Comparison of ENCODE assay signal across 9 cellular contexts in the genomic region with DNA sequence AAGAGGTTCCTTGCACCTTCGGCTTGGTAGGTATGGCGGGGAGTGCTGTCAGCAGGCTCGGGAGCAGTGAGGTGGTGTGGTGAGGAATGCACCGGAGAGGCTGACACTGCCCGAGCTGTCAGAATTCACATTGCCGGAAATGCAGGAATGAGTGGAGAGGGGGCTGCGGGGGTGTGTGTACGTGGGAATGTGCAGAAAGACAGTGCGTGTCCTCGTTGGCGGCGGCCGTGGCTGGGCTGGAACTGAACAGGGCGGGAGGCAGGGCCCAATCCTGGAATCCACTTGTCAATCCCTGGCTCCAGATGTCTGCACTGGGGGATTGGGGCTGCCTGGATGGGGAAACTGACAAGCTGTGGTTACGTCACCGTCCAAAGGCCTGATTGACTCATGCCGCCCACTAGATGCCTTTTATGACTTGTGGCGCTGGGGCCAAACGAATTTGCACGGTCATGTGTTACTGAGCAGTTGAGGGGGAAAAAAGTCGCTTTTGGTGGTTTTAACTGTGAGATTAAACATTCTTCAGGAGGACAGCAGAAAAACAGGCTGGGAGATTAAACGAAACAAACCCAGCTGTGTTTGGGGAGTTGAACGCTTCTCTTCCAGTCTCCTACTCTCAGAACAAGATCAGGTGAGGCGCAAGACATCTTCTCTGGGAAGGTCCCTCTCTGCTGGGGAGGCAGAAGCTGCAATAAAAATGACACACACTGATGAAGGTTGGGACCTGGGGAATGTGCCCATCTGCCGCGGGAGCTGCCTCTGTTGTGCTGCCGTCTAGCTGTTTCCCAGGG.
DNase-seq lines count a peak whose midpoint lies in the region; ATAC-seq and TF ChIP-seq lines count a peak whose summit lies in the region.
"Had no signal": no experiment of that assay in that cellular context is flagged by ENCODE, and none has a peak within 500 bp of the region (broad histone marks: within the 10 kb centered on the region; RNA-seq: fewer than 3 reads in every experiment).

No MANE protein-coding gene starts in this region.

- peak overlapping the region; percentile 25 to 38 for H3K27ac ChIP-seq in uterus
- no peak overlapping the region for H3K27ac ChIP-seq in CD4-positive, alpha-beta memory T cell (ENCODE audit: low read depth, low read length)

- H3K36me3 ChIP-seq in uterus = no peaks in the 10 kb centered on the region
- no peaks in the 10 kb centered on the region for H3K36me3 ChIP-seq in CD4-positive, alpha-beta memory T cell (ENCODE audit: insufficient read depth, low read length)

- H3K27me3 ChIP-seq in uterus = no peaks in the 10 kb centered on the region
- no peaks in the 10 kb centered on the region for H3K27me3 ChIP-seq in CD4-positive, alpha-beta memory T cell (ENCODE audit: insufficient read depth, low read length)

- TF ChIP-seq POLR2A in lower leg skin (IDR thresholded peaks at IDR 0.05) (no peak), uterus (IDR thresholded peaks at IDR 0.05) (no peak)

- H3K27me3 Mint-ChIP-seq in activated CD4-positive, alpha-beta T cell treated with anti-CD3 and anti-CD28 coated beads, Interleukin-2, amount 10 ng/mL, durations not matched to agents 7 days and 5 days = peaks cover 4% of the 10 kb centered on the region
- no peaks in the 10 kb centered on the region for H3K27me3 Mint-ChIP-seq in chondrocyte (ENCODE audit: low read depth)
- peaks cover 4% of the 10 kb centered on the region in 2 donors for H3K27me3 Mint-ChIP-seq in CD4-positive, alpha-beta memory T cell

- no peaks in the 10 kb centered on the region for H3K36me3 Mint-ChIP-seq in activated CD4-positive, alpha-beta T cell treated with anti-CD3 and anti-CD28 coated beads, Interleukin-2, amount 10 ng/mL, durations not matched to agents 7 days and 5 days (ENCODE audit: low read depth)
- no peaks in the 10 kb centered on the region for H3K36me3 Mint-ChIP-seq in chondrocyte (ENCODE audit: low read depth)
- H3K36me3 Mint-ChIP-seq in CD4-positive, alpha-beta memory T cell = no peaks in the 10 kb centered on the region

- intact Hi-C loops in lower leg skin (cut with DNase I; ENCODE audit: low total_unique reads) = no loop called here
- intact Hi-C loops in uterus (cut with DNase I; ENCODE audit: low total_unique reads) = no loop called here
- intact Hi-C loops in CD4-positive, alpha-beta memory T cell (cut with micrococcal nuclease) = no loop called here

- WGBS in lower leg skin, 2 donors = 59 to 60% methylated on average over 27 of the region's 27 CpGs

- H3K9me3 ChIP-seq in uterus = no peaks in the 10 kb centered on the region
- H3K9me3 ChIP-seq in CD4-positive, alpha-beta memory T cell (ENCODE audit: control insufficient read depth in 1 of 2, low read length in 2 of 2) = no peaks in the 10 kb centered on the region

- POLR2A ChIA-PET in activated CD4-positive, alpha-beta T cell treated with anti-CD3 and anti-CD28 coated beads, Interleukin-2, amount 10 ng/mL, durations not matched to agents 7 days and 5 days (lab: Charles Lee) = no interaction called here
- POLR2A ChIA-PET in CD4-positive, alpha-beta memory T cell (lab: Charles Lee; ENCODE audit: partially characterized antibody) = no interaction called here

- H3K27ac Mint-ChIP-seq in activated CD4-positive, alpha-beta T cell treated with anti-CD3 and anti-CD28 coated beads, Interleukin-2, amount 10 ng/mL, durations not matched to agents 7 days and 5 days = no peak overlapping the region
- H3K27ac Mint-ChIP-seq in chondrocyte (ENCODE audit: unreplicated experiment) = peak overlapping the region; percentile 82
- no peak overlapping the region for H3K27ac Mint-ChIP-seq in CD4-positive, alpha-beta memory T cell

- ATAC-seq in GM21723 (IDR thresholded peaks at IDR 0.05; ENCODE audit: unreplicated experiment) = no peak

- H3K4me1 Mint-ChIP-seq in activated CD4-positive, alpha-beta T cell treated with anti-CD3 and anti-CD28 coated beads, Interleukin-2, amount 10 ng/mL, durations not matched to agents 7 days and 5 days = no peaks in the 10 kb centered on the region
- peaks cover 45% of the 10 kb centered on the region for H3K4me1 Mint-ChIP-seq in chondrocyte (ENCODE audit: low read depth)
- H3K4me1 Mint-ChIP-seq in CD4-positive, alpha-beta memory T cell = no peaks in the 10 kb centered on the region

- TF ChIP-seq CTCF in chondrocyte (IDR thresholded peaks at IDR 0.05) (no peak), lower leg skin (IDR thresholded peaks at IDR 0.05) (peak in 1 of 3 donors; percentile 55), uterus (IDR thresholded peaks at IDR 0.05) (no peak)

- peak; percentile 10 for DNase-seq in activated CD4-positive, alpha-beta T cell treated with anti-CD3 and anti-CD28 coated beads for 48 hours
- no peak for DNase-seq in activated CD4-positive, alpha-beta T cell treated with anti-CD3 and anti-CD28 coated beads, Interleukin-2, amount 10 ng/mL, durations not matched to agents 7 days and 5 days
- DNase-seq in chondrocyte (ENCODE audit: low spot score) (peak; percentile 92), lower leg skin (ENCODE audit: low spot score in 2 of 2) (peak; percentile 83 to 96), uterus (peak; percentile 47 to 50), DMS114 treated with DMSO at 0.1 percent for 48 hours (lab: John Stamatoyannopoulos, UW; ENCODE audit: unreplicated experiment) (no peak)
- DNase-seq in CD4-positive, alpha-beta memory T cell = no peak
- DNase-seq: ACHN had no signal

- no peaks in the 10 kb centered on the region for H3K4me1 ChIP-seq in uterus
- H3K4me1 ChIP-seq in CD4-positive, alpha-beta memory T cell (ENCODE audit: insufficient read depth, low read length) = no peaks in the 10 kb centered on the region

- no peaks in the 10 kb centered on the region for H3K9me3 Mint-ChIP-seq in activated CD4-positive, alpha-beta T cell treated with anti-CD3 and anti-CD28 coated beads, Interleukin-2, amount 10 ng/mL, durations not matched to agents 7 days and 5 days
- H3K9me3 Mint-ChIP-seq in chondrocyte (ENCODE audit: low read depth) = no peaks in the 10 kb centered on the region
- H3K9me3 Mint-ChIP-seq in CD4-positive, alpha-beta memory T cell = no peaks in the 10 kb centered on the region

- H3K4me3 ChIP-seq in lower leg skin (ENCODE audit: low read depth, poor library complexity, severe bottlenecking) (no peak overlapping the region), uterus (no peak overlapping the region)
- H3K4me3 ChIP-seq in CD4-positive, alpha-beta memory T cell (ENCODE audit: low read length in 2 of 2) = no peak overlapping the region

- no peak overlapping the region for H3K4me3 Mint-ChIP-seq in activated CD4-positive, alpha-beta T cell treated with anti-CD3 and anti-CD28 coated beads, Interleukin-2, amount 10 ng/mL, durations not matched to agents 7 days and 5 days
- peak overlapping the region; percentile 20 for H3K4me3 Mint-ChIP-seq in chondrocyte (ENCODE audit: unreplicated experiment)
- no peak overlapping the region for H3K4me3 Mint-ChIP-seq in CD4-positive, alpha-beta memory T cell

- CTCF ChIA-PET in activated CD4-positive, alpha-beta T cell treated with anti-CD3 and anti-CD28 coated beads, Interleukin-2, amount 10 ng/mL, durations not matched to agents 7 days and 5 days (lab: Charles Lee) = no interaction called here
- CTCF ChIA-PET in CD4-positive, alpha-beta memory T cell (lab: Charles Lee; ENCODE audit: partially characterized antibody) = no interaction called here

Comparison
In these comparisons a context has a peak if more than half of its experiments do, and no peak if none do; other contexts are left out.
1. DNase-seq: peak in activated CD4-positive, alpha-beta T cell treated with anti-CD3 and anti-CD28 coated beads for 48 hours (single experiment), chondrocyte (single experiment), lower leg skin (2 of 2) and uterus (2 of 2); none in activated CD4-positive, alpha-beta T cell treated with anti-CD3 and anti-CD28 coated beads, Interleukin-2, amount 10 ng/mL, durations not matched to agents 7 days and 5 days (single experiment), CD4-positive, alpha-beta memory T cell (0 of 5) and DMS114 treated with DMSO at 0.1 percent for 48 hours (single experiment).